Comparison of ENCODE assay signal across 2 cellular contexts in the genomic region with DNA sequence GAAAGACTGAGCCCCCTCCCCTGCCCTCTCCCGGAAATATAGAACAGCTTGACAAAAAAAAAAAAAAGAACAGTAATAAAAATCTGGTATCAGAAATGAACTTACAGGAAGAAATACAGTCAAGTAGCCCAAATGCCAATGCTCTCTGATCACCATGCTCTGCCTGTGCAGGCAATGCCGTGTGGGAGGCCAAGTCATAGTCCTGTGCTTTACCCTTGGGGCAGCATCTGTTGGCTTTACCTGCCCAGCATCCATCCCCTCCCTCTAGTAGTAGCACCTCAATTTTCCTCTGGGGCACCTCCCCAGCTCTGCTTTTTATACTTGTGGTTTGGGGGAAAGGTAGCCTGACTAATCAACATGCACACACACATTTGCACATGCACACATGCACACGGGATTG.
TF ChIP-seq lines count a peak whose summit lies in the region.

No MANE protein-coding gene starts in this region.

TF ChIP-seq in HCT116, 20 proteins besides CTCF, POLR2A, EP300 and RAD21:
- TF ChIP-seq, protein P1, sequence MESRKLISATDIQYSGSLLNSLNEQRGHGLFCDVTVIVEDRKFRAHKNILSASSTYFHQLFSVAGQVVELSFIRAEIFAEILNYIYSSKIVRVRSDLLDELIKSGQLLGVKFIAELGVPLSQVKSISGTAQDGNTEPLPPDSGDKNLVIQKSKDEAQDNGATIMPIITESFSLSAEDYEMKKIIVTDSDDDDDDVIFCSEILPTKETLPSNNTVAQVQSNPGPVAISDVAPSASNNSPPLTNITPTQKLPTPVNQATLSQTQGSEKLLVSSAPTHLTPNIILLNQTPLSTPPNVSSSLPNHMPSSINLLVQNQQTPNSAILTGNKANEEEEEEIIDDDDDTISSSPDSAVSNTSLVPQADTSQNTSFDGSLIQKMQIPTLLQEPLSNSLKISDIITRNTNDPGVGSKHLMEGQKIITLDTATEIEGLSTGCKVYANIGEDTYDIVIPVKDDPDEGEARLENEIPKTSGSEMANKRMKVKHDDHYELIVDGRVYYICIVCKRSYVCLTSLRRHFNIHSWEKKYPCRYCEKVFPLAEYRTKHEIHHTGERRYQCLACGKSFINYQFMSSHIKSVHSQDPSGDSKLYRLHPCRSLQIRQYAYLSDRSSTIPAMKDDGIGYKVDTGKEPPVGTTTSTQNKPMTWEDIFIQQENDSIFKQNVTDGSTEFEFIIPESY (IDR thresholded peaks at IDR 0.05; ENCODE audit: extremely low read depth, insufficient replicate concordance, low read length), result no peak
- TF ChIP-seq CBX3 (IDR thresholded peaks at IDR 0.05; ENCODE audit: low read depth), result 0 out of 2 replicates have a peak, but pooled peaks have one; percentile 9

TF ChIP-seq in HEK293, 187 proteins besides CTCF, POLR2A, EP300 and RAD21 (continued from another document):
- TF ChIP-seq SETDB1 (IDR thresholded peaks at IDR 0.05; ENCODE audit: insufficient read length, low read length), result peak; percentile 35
- TF ChIP-seq ZNF585B (tag by site-specific recombination; IDR thresholded peaks at IDR 0.05), result no peak
- TF ChIP-seq ZNF785 (tag by site-specific recombination; IDR thresholded peaks at IDR 0.05), result no peak
- TF ChIP-seq ZNF341 (tag by site-specific recombination; IDR thresholded peaks at IDR 0.05; ENCODE audit: low read depth), result no peak
